Comparison of ENCODE assay signal across 1 cellular context in the genomic region with DNA sequence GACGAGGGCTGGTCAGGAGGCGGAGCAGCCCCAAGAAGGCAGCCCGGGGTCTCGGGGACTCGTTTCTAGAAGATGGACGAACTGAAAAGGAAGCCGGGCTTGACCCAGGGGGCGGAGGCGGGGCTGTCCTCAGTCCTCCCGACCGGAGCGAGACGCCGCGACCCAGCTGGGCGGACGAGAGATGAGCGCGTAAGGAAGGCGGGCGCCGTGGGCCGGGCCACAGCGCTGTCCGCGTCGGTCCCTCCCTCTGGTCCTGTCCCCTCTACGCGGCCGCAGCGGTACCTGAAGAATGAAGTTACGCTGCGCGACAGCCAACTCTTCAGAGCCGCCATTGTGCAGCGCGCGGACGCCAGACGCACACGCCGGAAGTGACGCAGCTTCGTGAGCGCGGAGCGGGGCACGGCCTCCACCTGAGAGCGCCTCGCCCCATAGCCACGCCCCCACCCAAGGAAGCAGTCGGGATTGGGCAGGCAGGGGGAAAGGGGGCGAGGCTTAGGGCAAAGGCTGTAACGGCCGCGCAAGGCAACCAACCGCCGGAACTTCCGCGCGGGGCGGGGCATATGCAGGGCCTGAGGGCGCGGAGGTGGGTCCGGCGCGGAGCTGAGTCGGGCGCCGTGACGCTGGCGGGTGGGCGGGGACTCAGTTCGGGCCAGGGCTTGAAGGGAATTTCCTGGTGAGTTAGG.
TF ChIP-seq lines count a peak whose summit lies in the region.

A gene (minus strand): TSS at position 370 of the 683 bp plus-strand sequence. CDS start 38 bp downstream, at position 332.

TF ChIP-seq in HepG2, 621 proteins besides CTCF, POLR2A, EP300 and RAD21 (continued from another document and continues in another):
- TF ChIP-seq, protein P1, sequence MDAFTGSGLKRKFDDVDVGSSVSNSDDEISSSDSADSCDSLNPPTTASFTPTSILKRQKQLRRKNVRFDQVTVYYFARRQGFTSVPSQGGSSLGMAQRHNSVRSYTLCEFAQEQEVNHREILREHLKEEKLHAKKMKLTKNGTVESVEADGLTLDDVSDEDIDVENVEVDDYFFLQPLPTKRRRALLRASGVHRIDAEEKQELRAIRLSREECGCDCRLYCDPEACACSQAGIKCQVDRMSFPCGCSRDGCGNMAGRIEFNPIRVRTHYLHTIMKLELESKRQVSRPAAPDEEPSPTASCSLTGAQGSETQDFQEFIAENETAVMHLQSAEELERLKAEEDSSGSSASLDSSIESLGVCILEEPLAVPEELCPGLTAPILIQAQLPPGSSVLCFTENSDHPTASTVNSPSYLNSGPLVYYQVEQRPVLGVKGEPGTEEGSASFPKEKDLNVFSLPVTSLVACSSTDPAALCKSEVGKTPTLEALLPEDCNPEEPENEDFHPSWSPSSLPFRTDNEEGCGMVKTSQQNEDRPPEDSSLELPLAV (CRISPR knock-in tag; conservative IDR thresholded peaks at IDR 0.05; ENCODE audit: low read depth), result 0 out of 2 replicates have a peak, but pooled peaks have one; percentile 11
- TF ChIP-seq TEAD2 (CRISPR knock-in tag; IDR thresholded peaks at IDR 0.05), result no peak
- peak; percentile 94 for TF ChIP-seq KDM5A (IDR thresholded peaks at IDR 0.05; ENCODE audit: borderline replicate concordance, low read length)
- TF ChIP-seq ATF7 (IDR thresholded peaks at IDR 0.05), result no peak
- TF ChIP-seq ATF7 (CRISPR knock-in tag; IDR thresholded peaks at IDR 0.05), result no peak
- 0 out of 2 replicates have a peak, but pooled peaks have one; percentile 25 for TF ChIP-seq ZNF354B (CRISPR knock-in tag; IDR thresholded peaks at IDR 0.05)
- TF ChIP-seq NCOA2 (CRISPR knock-in tag; IDR thresholded peaks at IDR 0.05), result 0 out of 2 replicates have a peak, but pooled peaks have one; percentile 17
- no peak for TF ChIP-seq SRSF9 (IDR thresholded peaks at IDR 0.05; ENCODE audit: borderline replicate concordance, insufficient read depth, low read depth, low read length, poor library complexity, severe bottlenecking)
- TF ChIP-seq, protein P2, sequence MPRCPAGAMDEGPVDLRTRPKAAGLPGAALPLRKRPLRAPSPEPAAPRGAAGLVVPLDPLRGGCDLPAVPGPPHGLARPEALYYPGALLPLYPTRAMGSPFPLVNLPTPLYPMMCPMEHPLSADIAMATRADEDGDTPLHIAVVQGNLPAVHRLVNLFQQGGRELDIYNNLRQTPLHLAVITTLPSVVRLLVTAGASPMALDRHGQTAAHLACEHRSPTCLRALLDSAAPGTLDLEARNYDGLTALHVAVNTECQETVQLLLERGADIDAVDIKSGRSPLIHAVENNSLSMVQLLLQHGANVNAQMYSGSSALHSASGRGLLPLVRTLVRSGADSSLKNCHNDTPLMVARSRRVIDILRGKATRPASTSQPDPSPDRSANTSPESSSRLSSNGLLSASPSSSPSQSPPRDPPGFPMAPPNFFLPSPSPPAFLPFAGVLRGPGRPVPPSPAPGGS (CRISPR knock-in tag; IDR thresholded peaks at IDR 0.05), result 0 out of 2 replicates have a peak, but pooled peaks have one; percentile 11
- no peak; the same call in 1 of the 2 replicates for TF ChIP-seq ZNF264 (CRISPR knock-in tag; IDR thresholded peaks at IDR 0.05)
- no peak for TF ChIP-seq ZNF143 (CRISPR knock-in tag; IDR thresholded peaks at IDR 0.05)
- TF ChIP-seq NFE2L2 (IDR thresholded peaks at IDR 0.05; ENCODE audit: low read length), result no peak
- TF ChIP-seq, protein P3, sequence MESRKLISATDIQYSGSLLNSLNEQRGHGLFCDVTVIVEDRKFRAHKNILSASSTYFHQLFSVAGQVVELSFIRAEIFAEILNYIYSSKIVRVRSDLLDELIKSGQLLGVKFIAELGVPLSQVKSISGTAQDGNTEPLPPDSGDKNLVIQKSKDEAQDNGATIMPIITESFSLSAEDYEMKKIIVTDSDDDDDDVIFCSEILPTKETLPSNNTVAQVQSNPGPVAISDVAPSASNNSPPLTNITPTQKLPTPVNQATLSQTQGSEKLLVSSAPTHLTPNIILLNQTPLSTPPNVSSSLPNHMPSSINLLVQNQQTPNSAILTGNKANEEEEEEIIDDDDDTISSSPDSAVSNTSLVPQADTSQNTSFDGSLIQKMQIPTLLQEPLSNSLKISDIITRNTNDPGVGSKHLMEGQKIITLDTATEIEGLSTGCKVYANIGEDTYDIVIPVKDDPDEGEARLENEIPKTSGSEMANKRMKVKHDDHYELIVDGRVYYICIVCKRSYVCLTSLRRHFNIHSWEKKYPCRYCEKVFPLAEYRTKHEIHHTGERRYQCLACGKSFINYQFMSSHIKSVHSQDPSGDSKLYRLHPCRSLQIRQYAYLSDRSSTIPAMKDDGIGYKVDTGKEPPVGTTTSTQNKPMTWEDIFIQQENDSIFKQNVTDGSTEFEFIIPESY (CRISPR knock-in tag; IDR thresholded peaks at IDR 0.05), result 0 out of 2 replicates have a peak, but pooled peaks have one; percentile 21
- no peak for TF ChIP-seq ZNF7 (CRISPR knock-in tag; IDR thresholded peaks at IDR 0.05)
- TF ChIP-seq, protein P4, sequence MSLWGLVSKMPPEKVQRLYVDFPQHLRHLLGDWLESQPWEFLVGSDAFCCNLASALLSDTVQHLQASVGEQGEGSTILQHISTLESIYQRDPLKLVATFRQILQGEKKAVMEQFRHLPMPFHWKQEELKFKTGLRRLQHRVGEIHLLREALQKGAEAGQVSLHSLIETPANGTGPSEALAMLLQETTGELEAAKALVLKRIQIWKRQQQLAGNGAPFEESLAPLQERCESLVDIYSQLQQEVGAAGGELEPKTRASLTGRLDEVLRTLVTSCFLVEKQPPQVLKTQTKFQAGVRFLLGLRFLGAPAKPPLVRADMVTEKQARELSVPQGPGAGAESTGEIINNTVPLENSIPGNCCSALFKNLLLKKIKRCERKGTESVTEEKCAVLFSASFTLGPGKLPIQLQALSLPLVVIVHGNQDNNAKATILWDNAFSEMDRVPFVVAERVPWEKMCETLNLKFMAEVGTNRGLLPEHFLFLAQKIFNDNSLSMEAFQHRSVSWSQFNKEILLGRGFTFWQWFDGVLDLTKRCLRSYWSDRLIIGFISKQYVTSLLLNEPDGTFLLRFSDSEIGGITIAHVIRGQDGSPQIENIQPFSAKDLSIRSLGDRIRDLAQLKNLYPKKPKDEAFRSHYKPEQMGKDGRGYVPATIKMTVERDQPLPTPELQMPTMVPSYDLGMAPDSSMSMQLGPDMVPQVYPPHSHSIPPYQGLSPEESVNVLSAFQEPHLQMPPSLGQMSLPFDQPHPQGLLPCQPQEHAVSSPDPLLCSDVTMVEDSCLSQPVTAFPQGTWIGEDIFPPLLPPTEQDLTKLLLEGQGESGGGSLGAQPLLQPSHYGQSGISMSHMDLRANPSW (CRISPR knock-in tag; IDR thresholded peaks at IDR 0.05; ENCODE audit: borderline replicate concordance), result no peak; the same call in 1 of the 2 replicates
- no peak for TF ChIP-seq SMAD1 (CRISPR knock-in tag; IDR thresholded peaks at IDR 0.05; ENCODE audit: borderline replicate concordance, low read depth)
- 0 out of 2 replicates have a peak, but pooled peaks have one; percentile 56 for TF ChIP-seq NFE2L1 (CRISPR knock-in tag; IDR thresholded peaks at IDR 0.05; ENCODE audit: borderline replicate concordance)
- TF ChIP-seq ZNF335 (CRISPR knock-in tag; IDR thresholded peaks at IDR 0.05), result peak; percentile 74
- no peak for TF ChIP-seq ZFYVE20 (CRISPR knock-in tag; IDR thresholded peaks at IDR 0.05; ENCODE audit: borderline replicate concordance, low read depth)
- no peak for TF ChIP-seq ZFP62 (CRISPR knock-in tag; IDR thresholded peaks at IDR 0.05)
- peak; percentile 49; the same call in 1 of the 2 replicates for TF ChIP-seq ZNF839 (CRISPR knock-in tag; IDR thresholded peaks at IDR 0.05; ENCODE audit: borderline replicate concordance)
- TF ChIP-seq GATAD2A (CRISPR knock-in tag; IDR thresholded peaks at IDR 0.05), result no peak; the same call in 1 of the 2 replicates
- TF ChIP-seq, protein P5, sequence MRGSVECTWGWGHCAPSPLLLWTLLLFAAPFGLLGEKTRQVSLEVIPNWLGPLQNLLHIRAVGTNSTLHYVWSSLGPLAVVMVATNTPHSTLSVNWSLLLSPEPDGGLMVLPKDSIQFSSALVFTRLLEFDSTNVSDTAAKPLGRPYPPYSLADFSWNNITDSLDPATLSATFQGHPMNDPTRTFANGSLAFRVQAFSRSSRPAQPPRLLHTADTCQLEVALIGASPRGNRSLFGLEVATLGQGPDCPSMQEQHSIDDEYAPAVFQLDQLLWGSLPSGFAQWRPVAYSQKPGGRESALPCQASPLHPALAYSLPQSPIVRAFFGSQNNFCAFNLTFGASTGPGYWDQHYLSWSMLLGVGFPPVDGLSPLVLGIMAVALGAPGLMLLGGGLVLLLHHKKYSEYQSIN (CRISPR knock-in tag; IDR thresholded peaks at IDR 0.05; ENCODE audit: borderline replicate concordance), result no peak
- TF ChIP-seq ZNF549 (CRISPR knock-in tag; IDR thresholded peaks at IDR 0.05), result no peak
- TF ChIP-seq ZNF20 (CRISPR knock-in tag; IDR thresholded peaks at IDR 0.05), result no peak
- TF ChIP-seq, protein P6, sequence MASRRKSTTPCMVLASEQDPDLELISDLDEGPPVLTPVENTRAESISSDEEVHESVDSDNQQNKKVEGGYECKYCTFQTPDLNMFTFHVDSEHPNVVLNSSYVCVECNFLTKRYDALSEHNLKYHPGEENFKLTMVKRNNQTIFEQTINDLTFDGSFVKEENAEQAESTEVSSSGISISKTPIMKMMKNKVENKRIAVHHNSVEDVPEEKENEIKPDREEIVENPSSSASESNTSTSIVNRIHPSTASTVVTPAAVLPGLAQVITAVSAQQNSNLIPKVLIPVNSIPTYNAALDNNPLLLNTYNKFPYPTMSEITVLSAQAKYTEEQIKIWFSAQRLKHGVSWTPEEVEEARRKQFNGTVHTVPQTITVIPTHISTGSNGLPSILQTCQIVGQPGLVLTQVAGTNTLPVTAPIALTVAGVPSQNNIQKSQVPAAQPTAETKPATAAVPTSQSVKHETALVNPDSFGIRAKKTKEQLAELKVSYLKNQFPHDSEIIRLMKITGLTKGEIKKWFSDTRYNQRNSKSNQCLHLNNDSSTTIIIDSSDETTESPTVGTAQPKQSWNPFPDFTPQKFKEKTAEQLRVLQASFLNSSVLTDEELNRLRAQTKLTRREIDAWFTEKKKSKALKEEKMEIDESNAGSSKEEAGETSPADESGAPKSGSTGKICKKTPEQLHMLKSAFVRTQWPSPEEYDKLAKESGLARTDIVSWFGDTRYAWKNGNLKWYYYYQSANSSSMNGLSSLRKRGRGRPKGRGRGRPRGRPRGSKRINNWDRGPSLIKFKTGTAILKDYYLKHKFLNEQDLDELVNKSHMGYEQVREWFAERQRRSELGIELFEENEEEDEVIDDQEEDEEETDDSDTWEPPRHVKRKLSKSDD (CRISPR knock-in tag; IDR thresholded peaks at IDR 0.05; ENCODE audit: low read depth), result peak; percentile 89
- no peak for TF ChIP-seq ZNF17 (CRISPR knock-in tag; IDR thresholded peaks at IDR 0.05)
- TF ChIP-seq, protein P7, sequence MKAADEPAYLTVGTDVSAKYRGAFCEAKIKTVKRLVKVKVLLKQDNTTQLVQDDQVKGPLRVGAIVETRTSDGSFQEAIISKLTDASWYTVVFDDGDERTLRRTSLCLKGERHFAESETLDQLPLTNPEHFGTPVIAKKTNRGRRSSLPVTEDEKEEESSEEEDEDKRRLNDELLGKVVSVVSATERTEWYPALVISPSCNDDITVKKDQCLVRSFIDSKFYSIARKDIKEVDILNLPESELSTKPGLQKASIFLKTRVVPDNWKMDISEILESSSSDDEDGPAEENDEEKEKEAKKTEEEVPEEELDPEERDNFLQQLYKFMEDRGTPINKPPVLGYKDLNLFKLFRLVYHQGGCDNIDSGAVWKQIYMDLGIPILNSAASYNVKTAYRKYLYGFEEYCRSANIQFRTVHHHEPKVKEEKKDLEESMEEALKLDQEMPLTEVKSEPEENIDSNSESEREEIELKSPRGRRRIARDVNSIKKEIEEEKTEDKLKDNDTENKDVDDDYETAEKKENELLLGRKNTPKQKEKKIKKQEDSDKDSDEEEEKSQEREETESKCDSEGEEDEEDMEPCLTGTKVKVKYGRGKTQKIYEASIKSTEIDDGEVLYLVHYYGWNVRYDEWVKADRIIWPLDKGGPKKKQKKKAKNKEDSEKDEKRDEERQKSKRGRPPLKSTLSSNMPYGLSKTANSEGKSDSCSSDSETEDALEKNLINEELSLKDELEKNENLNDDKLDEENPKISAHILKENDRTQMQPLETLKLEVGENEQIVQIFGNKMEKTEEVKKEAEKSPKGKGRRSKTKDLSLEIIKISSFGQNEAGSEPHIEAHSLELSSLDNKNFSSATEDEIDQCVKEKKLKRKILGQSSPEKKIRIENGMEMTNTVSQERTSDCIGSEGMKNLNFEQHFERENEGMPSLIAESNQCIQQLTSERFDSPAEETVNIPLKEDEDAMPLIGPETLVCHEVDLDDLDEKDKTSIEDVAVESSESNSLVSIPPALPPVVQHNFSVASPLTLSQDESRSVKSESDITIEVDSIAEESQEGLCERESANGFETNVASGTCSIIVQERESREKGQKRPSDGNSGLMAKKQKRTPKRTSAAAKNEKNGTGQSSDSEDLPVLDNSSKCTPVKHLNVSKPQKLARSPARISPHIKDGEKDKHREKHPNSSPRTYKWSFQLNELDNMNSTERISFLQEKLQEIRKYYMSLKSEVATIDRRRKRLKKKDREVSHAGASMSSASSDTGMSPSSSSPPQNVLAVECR (CRISPR knock-in tag; IDR thresholded peaks at IDR 0.05; ENCODE audit: borderline replicate concordance), result peak; percentile 99
- TF ChIP-seq, protein P8, sequence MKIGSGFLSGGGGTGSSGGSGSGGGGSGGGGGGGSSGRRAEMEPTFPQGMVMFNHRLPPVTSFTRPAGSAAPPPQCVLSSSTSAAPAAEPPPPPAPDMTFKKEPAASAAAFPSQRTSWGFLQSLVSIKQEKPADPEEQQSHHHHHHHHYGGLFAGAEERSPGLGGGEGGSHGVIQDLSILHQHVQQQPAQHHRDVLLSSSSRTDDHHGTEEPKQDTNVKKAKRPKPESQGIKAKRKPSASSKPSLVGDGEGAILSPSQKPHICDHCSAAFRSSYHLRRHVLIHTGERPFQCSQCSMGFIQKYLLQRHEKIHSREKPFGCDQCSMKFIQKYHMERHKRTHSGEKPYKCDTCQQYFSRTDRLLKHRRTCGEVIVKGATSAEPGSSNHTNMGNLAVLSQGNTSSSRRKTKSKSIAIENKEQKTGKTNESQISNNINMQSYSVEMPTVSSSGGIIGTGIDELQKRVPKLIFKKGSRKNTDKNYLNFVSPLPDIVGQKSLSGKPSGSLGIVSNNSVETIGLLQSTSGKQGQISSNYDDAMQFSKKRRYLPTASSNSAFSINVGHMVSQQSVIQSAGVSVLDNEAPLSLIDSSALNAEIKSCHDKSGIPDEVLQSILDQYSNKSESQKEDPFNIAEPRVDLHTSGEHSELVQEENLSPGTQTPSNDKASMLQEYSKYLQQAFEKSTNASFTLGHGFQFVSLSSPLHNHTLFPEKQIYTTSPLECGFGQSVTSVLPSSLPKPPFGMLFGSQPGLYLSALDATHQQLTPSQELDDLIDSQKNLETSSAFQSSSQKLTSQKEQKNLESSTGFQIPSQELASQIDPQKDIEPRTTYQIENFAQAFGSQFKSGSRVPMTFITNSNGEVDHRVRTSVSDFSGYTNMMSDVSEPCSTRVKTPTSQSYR (CRISPR knock-in tag; IDR thresholded peaks at IDR 0.05; ENCODE audit: borderline replicate concordance), result no peak
- no peak for TF ChIP-seq SIN3A (IDR thresholded peaks at IDR 0.05; ENCODE audit: borderline replicate concordance, low read depth, low read length)
- TF ChIP-seq MEIS1 (CRISPR knock-in tag; IDR thresholded peaks at IDR 0.05; ENCODE audit: borderline replicate concordance), result no peak
- TF ChIP-seq, protein P9, sequence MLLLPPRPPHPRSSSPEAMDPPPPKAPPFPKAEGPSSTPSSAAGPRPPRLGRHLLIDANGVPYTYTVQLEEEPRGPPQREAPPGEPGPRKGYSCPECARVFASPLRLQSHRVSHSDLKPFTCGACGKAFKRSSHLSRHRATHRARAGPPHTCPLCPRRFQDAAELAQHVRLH (CRISPR knock-in tag; IDR thresholded peaks at IDR 0.05; ENCODE audit: borderline replicate concordance, low read depth), result peak; percentile 10; the same call in 1 of the 2 replicates
